Comparison of ENCODE assay signal across 22 cellular contexts in the genomic region with DNA sequence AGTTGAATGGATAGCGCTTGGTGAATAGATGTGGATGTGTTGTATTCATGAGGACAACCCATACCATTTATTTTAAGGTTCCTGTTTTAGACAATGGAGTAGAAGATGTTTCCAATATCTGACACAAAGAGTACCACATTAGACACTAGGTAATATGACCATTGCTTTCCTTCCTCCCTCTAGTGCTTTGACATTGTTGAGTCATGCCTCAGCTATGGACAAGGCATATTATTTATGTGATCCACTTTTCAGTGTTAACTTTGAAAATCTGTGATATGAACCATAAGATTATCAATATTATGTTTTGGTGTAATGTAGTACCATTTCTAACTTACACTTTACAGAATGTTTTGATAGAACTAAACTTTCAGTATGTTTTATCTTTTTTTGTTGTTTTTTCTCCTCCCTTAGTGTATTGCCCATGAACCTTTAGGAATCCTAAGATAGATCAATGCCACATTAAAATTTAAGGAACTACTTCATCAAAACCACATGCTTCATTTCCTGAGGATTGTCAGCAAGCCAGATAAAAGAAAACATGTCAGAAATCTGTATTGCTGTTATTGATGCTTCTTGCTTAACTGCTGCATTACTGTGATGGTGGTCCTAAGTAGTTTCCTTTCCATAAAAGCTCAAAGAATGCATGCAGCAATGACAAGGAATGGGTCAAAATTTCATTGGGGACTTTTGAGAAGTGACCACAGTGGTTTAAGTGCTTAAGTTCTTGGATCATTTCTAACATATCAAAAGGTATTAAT.
"Had no signal": no experiment of that assay in that cellular context is flagged by ENCODE, and none has a peak within 500 bp of the region (broad histone marks: within the 10 kb centered on the region; RNA-seq: fewer than 3 reads in every experiment).

No MANE protein-coding gene starts in this region.

- H3K27me3 Mint-ChIP-seq: activated B cell treated with CpG ODN at 0.5 μM for 24 hours; activated naive CD8-positive, alpha-beta T cell; memory B cell; stimulated activated naive B cell treated with anti-CD40 and anti-IgM and Interleukin-4, amounts not matched to agents 10 μg/mL and 1 μg/mL and 100 μg/mL, for 72 hours had no signal

- H3K4me3 Mint-ChIP-seq: activated B cell treated with CpG ODN at 0.5 μM for 24 hours; activated naive CD8-positive, alpha-beta T cell; activated T-cell treated with anti-CD3 and anti-CD28 coated beads, Interleukin-2, amount 50 U/mL, for 72 hours; endodermal cell; memory B cell; natural killer cell; stimulated activated naive B cell treated with anti-CD40 and anti-IgM and Interleukin-4, amounts not matched to agents 10 μg/mL and 1 μg/mL and 100 μg/mL, for 72 hours; T-helper 1 cell treated with Interleukin-12 subunit alpha and Interleukin-12 subunit beta and Interleukin-4 antibody, amounts not matched to agents 30 μg/mL and 1 μg/mL, for 36 hours had no signal

- H3K4me3 ChIP-seq: breast epithelium, dorsolateral prefrontal cortex, hepatocyte, left ventricle myocardium inferior, tibial nerve, vagina had no signal

- H2AFZ ChIP-seq: hepatocyte had no signal

- H3K9me3 Mint-ChIP-seq: activated B cell treated with CpG ODN at 0.5 μM for 24 hours; endodermal cell; T-helper 1 cell treated with Interleukin-12 subunit alpha and Interleukin-12 subunit beta and Interleukin-4 antibody, amounts not matched to agents 30 μg/mL and 1 μg/mL, for 36 hours had no signal

- H3K27me3 ChIP-seq: breast epithelium, dorsolateral prefrontal cortex, hepatocyte, neutrophil, tibial nerve, vagina had no signal

- DNase-seq: activated B cell treated with CpG ODN at 0.5 μM for 24 hours; activated CD4-positive, alpha-beta T cell treated with anti-CD3 and anti-CD28 coated beads for 48 hours; activated CD8-positive, alpha-beta memory T cell treated with anti-CD3 and anti-CD28 coated beads, Interleukin-2, amount 50 U/mL, for 48 hours; activated gamma-delta T cell; activated T-cell treated with anti-CD3 and anti-CD28 coated beads, Interleukin-2, amount 50 U/mL, for 72 hours; amygdala; dorsolateral prefrontal cortex; endodermal cell; kidney; left ventricle myocardium inferior; natural killer cell; stimulated activated CD4-positive, alpha-beta T cell treated with anti-CD3 and anti-CD28 coated beads, Interleukin-15, amount 100 ng/mL, for 24 hours; stimulated activated CD4-positive, alpha-beta T cell treated with anti-CD3 and anti-CD28 coated beads, Interleukin-4, amount 100 ng/mL, for 1 hour; stimulated activated naive B cell treated with anti-CD40 and anti-IgM and Interleukin-4, amounts not matched to agents 10 μg/mL and 1 μg/mL and 100 μg/mL, for 72 hours had no signal

- H3K36me3 Mint-ChIP-seq: activated naive CD8-positive, alpha-beta T cell; memory B cell; natural killer cell; stimulated activated naive B cell treated with anti-CD40 and anti-IgM and Interleukin-4, amounts not matched to agents 10 μg/mL and 1 μg/mL and 100 μg/mL, for 72 hours had no signal

- H3K4me1 Mint-ChIP-seq: activated B cell treated with CpG ODN at 0.5 μM for 24 hours; memory B cell; natural killer cell; stimulated activated naive B cell treated with anti-CD40 and anti-IgM and Interleukin-4, amounts not matched to agents 10 μg/mL and 1 μg/mL and 100 μg/mL, for 72 hours had no signal

- H3K4me1 ChIP-seq: breast epithelium, tibial nerve, vagina had no signal

- H3K27ac ChIP-seq: breast epithelium, dorsolateral prefrontal cortex, hepatocyte, left ventricle myocardium inferior, neutrophil, tibial nerve, vagina had no signal

- H3K27ac Mint-ChIP-seq: activated B cell treated with CpG ODN at 0.5 μM for 24 hours; activated naive CD8-positive, alpha-beta T cell; activated T-cell treated with anti-CD3 and anti-CD28 coated beads, Interleukin-2, amount 50 U/mL, for 72 hours; endodermal cell; memory B cell; natural killer cell; stimulated activated naive B cell treated with anti-CD40 and anti-IgM and Interleukin-4, amounts not matched to agents 10 μg/mL and 1 μg/mL and 100 μg/mL, for 72 hours; T-helper 1 cell treated with Interleukin-12 subunit alpha and Interleukin-12 subunit beta and Interleukin-4 antibody, amounts not matched to agents 30 μg/mL and 1 μg/mL, for 36 hours had no signal

- H3K9me3 ChIP-seq: breast epithelium, left ventricle myocardium inferior, neutrophil, tibial nerve, vagina had no signal

- H3K4me2 ChIP-seq: hepatocyte had no signal

- FAIRE-seq: kidney had no signal

- ATAC-seq: activated T-cell treated with anti-CD3 and anti-CD28 coated beads, Interleukin-2, amount 50 U/mL, for 72 hours; natural killer cell; stimulated activated naive B cell treated with anti-CD40 and anti-IgM and Interleukin-4, amounts not matched to agents 10 μg/mL and 1 μg/mL and 100 μg/mL, for 72 hours had no signal

- H3K36me3 ChIP-seq: breast epithelium, left ventricle myocardium inferior, neutrophil, tibial nerve, vagina had no signal
